21 cellular contexts compared by ENCODE assay signal in the genomic region with DNA sequence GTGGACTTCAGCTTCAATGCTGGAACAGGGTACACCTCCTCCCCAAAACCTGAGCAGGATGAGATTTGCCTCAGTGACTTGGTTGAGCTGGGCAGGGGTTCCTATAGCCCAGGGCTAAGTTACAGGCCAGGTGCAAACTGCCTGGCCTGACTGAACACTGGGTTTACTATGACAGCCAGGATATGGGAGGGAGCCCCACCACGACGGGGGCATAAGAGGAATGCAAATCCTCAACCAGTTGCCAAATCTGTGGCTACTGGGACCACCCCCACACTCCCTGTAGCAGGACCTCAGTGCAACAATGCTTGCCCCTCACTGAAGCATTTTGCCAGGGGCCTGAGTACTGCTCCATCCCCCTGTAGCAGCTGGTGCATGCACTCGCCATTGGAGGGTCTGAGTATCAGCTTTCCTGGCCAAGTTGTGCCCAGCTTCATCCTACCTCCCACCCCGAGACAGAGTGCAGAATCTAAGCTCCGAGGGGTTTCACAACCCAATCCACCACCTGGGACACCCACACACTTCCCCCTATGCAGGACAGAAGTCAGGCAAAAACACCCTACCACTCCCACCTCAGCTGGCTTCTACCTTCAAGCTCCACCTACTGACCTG. TPM values are rescaled to one million over a fixed set of nuclear protein-coding genes. Genes with fewer than 3 reads are reported as not detected.
DNase-seq lines count a peak whose midpoint lies in the region; ATAC-seq and TF ChIP-seq lines count a peak whose summit lies in the region.
"Had no signal": no experiment of that assay in that cellular context is flagged by ENCODE, and none has a peak within 500 bp of the region (broad histone marks: within the 10 kb centered on the region; RNA-seq: fewer than 3 reads in every experiment).

No MANE protein-coding gene starts in this region.

- H3K4me3 ChIP-seq in mucosa of descending colon: no peak overlapping the region
- H3K4me3 ChIP-seq: ovary had no signal

- intact Hi-C loops in mucosa of descending colon (cut with DNase I, micrococcal nuclease): no loop called here

- DNase-seq in mucosa of descending colon (no peak), NCI-H2081 treated with DMSO at 0.1 percent for 48 hours (lab: John Stamatoyannopoulos, UW) (no peak), T-helper 9 cell (no peak)
- DNase-seq in activated naive CD4-positive, alpha-beta T cell treated with Interleukin-2 at 50 U/mL for 16 hours: no peak
- DNase-seq in activated naive CD4-positive, alpha-beta T cell (lab: John Stamatoyannopoulos, UW): no peak
- DNase-seq: activated CD4-positive, alpha-beta T cell treated with anti-CD3 and anti-CD28 coated beads, Interleukin-2, amount 10 ng/mL, durations not matched to agents 7 days and 5 days; activated naive CD4-positive, alpha-beta T cell treated with anti-CD3 and anti-CD28 coated beads, Interleukin-2, amount 50 U/mL, for 16 hours; endodermal cell; NCI-H1694 treated with DMSO at 0.1 percent for 48 hours; NCI-H446; ovary; stimulated activated naive CD4-positive, alpha-beta T cell treated with Interleukin-2 at 50 U/mL for 16 hours had no signal

- H3K4me1 ChIP-seq in mucosa of descending colon (ENCODE audit: low read depth): no peaks in the 10 kb centered on the region

- H3K36me3 ChIP-seq in mucosa of descending colon (ENCODE audit: low read depth): no peaks in the 10 kb centered on the region
- H3K36me3 ChIP-seq: ovary had no signal

- TF ChIP-seq CTCF in mucosa of descending colon (IDR thresholded peaks at IDR 0.05): no peak

- ATAC-seq in GM18502 (IDR thresholded peaks at IDR 0.05; ENCODE audit: poor library complexity, unreplicated experiment) (peak; percentile 32), GM21576 (IDR thresholded peaks at IDR 0.05; ENCODE audit: unreplicated experiment) (peak; percentile 30), HG03521 (IDR thresholded peaks at IDR 0.05; ENCODE audit: unreplicated experiment) (peak; percentile 15), mucosa of descending colon (peak; percentile 31)
- ATAC-seq: HCT116, HepG2, sciatic nerve had no signal

- H3K9me3 ChIP-seq in mucosa of descending colon: peaks cover 4% of the 10 kb centered on the region

RNA-seq across cellular contexts. Expression of gene TREML4, which starts 27.6 kb away (rescaled TPM):
- total RNA-seq in mucosa of descending colon: not detected
- total RNA-seq: activated CD4-positive, alpha-beta T cell treated with anti-CD3 and anti-CD28 coated beads, Interleukin-2, amount 10 ng/mL, durations not matched to agents 7 days and 5 days; endodermal cell; HepG2; lower leg skin; myocyte; ovary; sciatic nerve; ureter had no signal

RNA-seq across cellular contexts. Expression of gene TREM1, which starts 30.7 kb away (rescaled TPM):
- total RNA-seq in mucosa of descending colon: 1 to 10 TPM in 2 of 3 donors, not detected in 1; 1.2 to 2.0 TPM
- total RNA-seq: endodermal cell, HepG2, myocyte had no signal

RNA-seq across cellular contexts. Expression of gene TREML2, which starts 54.8 kb away (rescaled TPM):
- not detected for total RNA-seq in mucosa of descending colon
- total RNA-seq: endodermal cell, HepG2, myocyte had no signal
